In the genomic region with DNA sequence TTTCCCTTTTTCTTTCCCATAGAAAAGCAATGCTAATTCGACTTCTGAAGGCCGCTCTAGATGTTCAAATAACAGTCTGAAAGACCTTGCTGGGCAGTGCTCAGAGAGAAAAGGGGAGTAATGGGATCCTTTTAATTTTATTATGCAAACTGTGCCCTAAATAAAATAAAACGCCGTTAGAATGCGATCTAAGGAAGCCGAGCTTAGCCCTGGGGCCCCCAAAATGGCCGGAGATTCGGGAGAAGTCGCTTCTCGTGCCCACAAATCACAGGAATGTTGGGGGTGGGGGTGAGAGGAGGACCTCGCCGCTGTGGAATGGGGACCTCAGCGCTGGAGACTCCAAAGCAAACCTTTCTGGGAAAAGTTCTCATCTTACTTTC, we compare ENCODE assay signal across 12 cellular contexts. TPM values are rescaled to one million over a fixed set of nuclear protein-coding genes. Genes with fewer than 3 reads are reported as not detected.
DNase-seq lines count a peak whose midpoint lies in the region; ATAC-seq lines count a peak whose summit lies in the region.
"Had no signal": no experiment of that assay in that cellular context is flagged by ENCODE, and none has a peak within 500 bp of the region (broad histone marks: within the 10 kb centered on the region; RNA-seq: fewer than 3 reads in every experiment).

No MANE protein-coding gene starts in this region.

- peak overlapping the region; percentile 65 for H3K27ac Mint-ChIP-seq in activated T-helper 1 cell treated with anti-CD3 and anti-CD28 coated beads, Interleukin-12 subunit alpha, Interleukin-12 subunit beta, Interleukin-2, Interleukin-4 antibody, amounts not matched to agents 30 ng/mL and 10 ng/mL and 1 ng/mL, durations not matched to agents 14 hours and 24 hours and 36 hours

- DNase-seq in H7 (peak; percentile 71), AG08395 (ENCODE audit: low spot score) (no peak), NCI-H1694 treated with DMSO at 0.1 percent for 48 hours (lab: John Stamatoyannopoulos, UW) (no peak)
- no peak for DNase-seq in activated T-helper 1 cell treated with anti-CD3 and anti-CD28 coated beads, Interleukin-12 subunit alpha, Interleukin-12 subunit beta, Interleukin-2, Interleukin-4 antibody, amounts not matched to agents 30 ng/mL and 10 ng/mL and 1 ng/mL, durations not matched to agents 14 hours and 24 hours and 36 hours (ENCODE audit: low spot score)
- DNase-seq: amniotic stem cell, transverse colon had no signal

- no peak for ATAC-seq in HG02938 (IDR thresholded peaks at IDR 0.05; ENCODE audit: unreplicated experiment)
- no peak for ATAC-seq in GM18858 (IDR thresholded peaks at IDR 0.05; ENCODE audit: unreplicated experiment)

- no peaks in the 10 kb centered on the region for H3K4me1 Mint-ChIP-seq in activated T-helper 1 cell treated with anti-CD3 and anti-CD28 coated beads, Interleukin-12 subunit alpha, Interleukin-12 subunit beta, Interleukin-2, Interleukin-4 antibody, amounts not matched to agents 30 ng/mL and 10 ng/mL and 1 ng/mL, durations not matched to agents 14 hours and 24 hours and 36 hours (ENCODE audit: low read depth)

- H3K4me1 ChIP-seq in neuron (ENCODE audit: insufficient read depth, low read length), result peaks cover 54% of the 10 kb centered on the region

- no peaks in the 10 kb centered on the region for H3K36me3 ChIP-seq in H7 (replicated peaks; ENCODE audit: control insufficient read depth, insufficient read depth, low read length)
- H3K36me3 ChIP-seq in neuron (ENCODE audit: insufficient read depth, low read length), result peaks cover 3% of the 10 kb centered on the region
- H3K36me3 ChIP-seq: transverse colon had no signal

- H3K4me3 ChIP-seq in H7 (ENCODE audit: insufficient read depth, low read depth, low read length) (peak overlapping the region; percentile 40; the same call in 1 of the 2 replicates), iPS-11a (ENCODE audit: low read depth, low read length) (peak overlapping the region; percentile 39), neuron (ENCODE audit: low read length) (peak overlapping the region; percentile 75)

- peaks cover 82% of the 10 kb centered on the region for H3K27me3 Mint-ChIP-seq in activated T-helper 1 cell treated with anti-CD3 and anti-CD28 coated beads, Interleukin-12 subunit alpha, Interleukin-12 subunit beta, Interleukin-2, Interleukin-4 antibody, amounts not matched to agents 30 ng/mL and 10 ng/mL and 1 ng/mL, durations not matched to agents 14 hours and 24 hours and 36 hours (ENCODE audit: insufficient read depth)

- peaks cover 94% of the 10 kb centered on the region for H3K27me3 ChIP-seq in H7 (ENCODE audit: control insufficient read depth, insufficient read depth, low read length)
- H3K27me3 ChIP-seq in neuron (ENCODE audit: insufficient read depth, low read length), result no peaks in the 10 kb centered on the region

- no peaks in the 10 kb centered on the region for H3K9me3 ChIP-seq in neuron (ENCODE audit: low read length)
- H3K9me3 ChIP-seq: transverse colon had no signal

- H3K36me3 Mint-ChIP-seq in activated T-helper 1 cell treated with anti-CD3 and anti-CD28 coated beads, Interleukin-12 subunit alpha, Interleukin-12 subunit beta, Interleukin-2, Interleukin-4 antibody, amounts not matched to agents 30 ng/mL and 10 ng/mL and 1 ng/mL, durations not matched to agents 14 hours and 24 hours and 36 hours (ENCODE audit: low read depth), result no peaks in the 10 kb centered on the region

- H3K4me3 Mint-ChIP-seq in activated T-helper 1 cell treated with anti-CD3 and anti-CD28 coated beads, Interleukin-12 subunit alpha, Interleukin-12 subunit beta, Interleukin-2, Interleukin-4 antibody, amounts not matched to agents 30 ng/mL and 10 ng/mL and 1 ng/mL, durations not matched to agents 14 hours and 24 hours and 36 hours, result no peak overlapping the region

- no peak overlapping the region for H2AFZ ChIP-seq in neuron (ENCODE audit: low read depth, low read length)

- H3K9me3 Mint-ChIP-seq in activated T-helper 1 cell treated with anti-CD3 and anti-CD28 coated beads, Interleukin-12 subunit alpha, Interleukin-12 subunit beta, Interleukin-2, Interleukin-4 antibody, amounts not matched to agents 30 ng/mL and 10 ng/mL and 1 ng/mL, durations not matched to agents 14 hours and 24 hours and 36 hours, result no peaks in the 10 kb centered on the region

- intact Hi-C loops in activated T-helper 1 cell treated with anti-CD3 and anti-CD28 coated beads, Interleukin-12 subunit alpha, Interleukin-12 subunit beta, Interleukin-2, Interleukin-4 antibody, amounts not matched to agents 30 ng/mL and 10 ng/mL and 1 ng/mL, durations not matched to agents 14 hours and 24 hours and 36 hours (cut with micrococcal nuclease), result loop anchor here (5.0 kb wide), 1 partner anchor 1683 kb away; no protein-coding TSS in a partner anchor

RNA-seq across cellular contexts. Expression of a gene that starts 8.4 kb away (rescaled TPM):
- total RNA-seq in H7 (2014; rRNA removed; shearing (Covaris generic)), result not detected in 2 replicates
- not detected in 2 replicates for total RNA-seq in activated T-helper 1 cell treated with anti-CD3 and anti-CD28 coated beads, Interleukin-12 subunit alpha, Interleukin-12 subunit beta, Interleukin-2, Interleukin-4 antibody, amounts not matched to agents 30 ng/mL and 10 ng/mL and 1 ng/mL, durations not matched to agents 14 hours and 24 hours and 36 hours
- total RNA-seq: mucosa of gallbladder; T-helper 1 cell treated with Interleukin-12 subunit alpha and Interleukin-12 subunit beta and Interleukin-4 antibody, amounts not matched to agents 30 ng/mL and 1 ng/mL, for 36 hours had no signal
